Comparison of ENCODE assay signal across 8 cellular contexts in genomic region chr1:165073402-165074007, GRCh38.
A peak's percentile ranks its signal among the peaks of the same experiment; 100 is the strongest.
DNase-seq lines count a peak whose midpoint lies in the region; ATAC-seq and TF ChIP-seq lines count a peak whose summit lies in the region.

No MANE protein-coding gene starts in this region.

- TF ChIP-seq CTCF in 22Rv1 (IDR thresholded peaks at IDR 0.05) (peak; percentile 90), GM13976 (IDR thresholded peaks at IDR 0.05; ENCODE audit: borderline replicate concordance, control extremely low read depth, extremely low read depth, insufficient read depth, missing control alignments) (peak; percentile 32), cardiac fibroblast (IDR thresholded peaks at IDR 0.05; ENCODE audit: low read depth, low read length) (peak; percentile 74), uterus (IDR thresholded peaks at IDR 0.05) (peak; percentile 72 to 84 (median 82))

- no peak for TF ChIP-seq POLR2A in uterus (IDR thresholded peaks at IDR 0.05)

- DNase-seq in GM13976 (ENCODE audit: low spot score) = peak; percentile 37
- peak; percentile 85 for DNase-seq in NCI-H69 (lab: John Stamatoyannopoulos, UW)
- peak; percentile 73 to 76 for DNase-seq in cardiac fibroblast (ENCODE audit: low read depth in 2 of 2)
- DNase-seq in left colon = no peak
- peak in 1 of 2 donors; percentile 33 for DNase-seq in uterus
- DNase-seq in activated effector memory CD4-positive, alpha-beta T cell treated with Interleukin-2 at 50 U/mL for 16 hours = no peak

- no peaks in the 10 kb centered on the region for H3K27me3 ChIP-seq in uterus

- intact Hi-C loops in left colon (cut with DNase I, micrococcal nuclease) (loop anchor here in 1 of 2 donors (10.0 kb wide), 1 partner anchor 1539 kb away; no protein-coding TSS in a partner anchor), uterus (cut with DNase I; ENCODE audit: low total_unique reads) (no loop called here)

- H3K36me3 ChIP-seq in uterus = no peaks in the 10 kb centered on the region

- no peaks in the 10 kb centered on the region for H3K9me3 ChIP-seq in uterus

- no peak overlapping the region for H3K4me3 ChIP-seq in cardiac fibroblast (replicated peaks in 1 of 2; ENCODE audit: low read depth in 2 of 2, low read length in 2 of 2)
- H3K4me3 ChIP-seq in uterus = no peak overlapping the region

- ATAC-seq in HG03469 (IDR thresholded peaks at IDR 0.05; ENCODE audit: unreplicated experiment) (peak; percentile 69), left colon (peak; percentile 53)

- H3K27ac ChIP-seq in 22Rv1 = no peak overlapping the region
- peak overlapping the region; percentile 48 to 52 for H3K27ac ChIP-seq in uterus

- H3K4me1 ChIP-seq in uterus = no peaks in the 10 kb centered on the region

- in situ Hi-C loops in GM13976 (cut with MboI; ENCODE audit: low sequenced_read_pairs, unreplicated experiment) = loop anchor here (25.0 kb wide), 1 partner anchor 1661 kb away; no protein-coding TSS in a partner anchor

Comparison
In these comparisons a context has a peak if more than half of its experiments do, and no peak if none do; other contexts are left out.
1. CTCF ChIP-seq: peak in every context shown above with its lines; median percentile 90 in 22Rv1; 82 in uterus; 74 in cardiac fibroblast; 32 in GM13976.
2. DNase-seq: peak in GM13976 (single experiment), NCI-H69 (single experiment) and cardiac fibroblast (2 of 2); none in left colon (0 of 2) and activated effector memory CD4-positive, alpha-beta T cell treated with Interleukin-2 at 50 U/mL for 16 hours (single experiment).